17 cellular contexts compared by ENCODE assay signal in genomic region chr12:48927261-48927660, GRCh38. TPM values are rescaled to one million over a fixed set of nuclear protein-coding genes. Genes with fewer than 3 reads are reported as not detected.
DNase-seq lines count a peak whose midpoint lies in the region; ATAC-seq and TF ChIP-seq lines count a peak whose summit lies in the region.
"Had no signal": no experiment of that assay in that cellular context is flagged by ENCODE, and none has a peak within 500 bp of the region (broad histone marks: within the 10 kb centered on the region; RNA-seq: fewer than 3 reads in every experiment).

No MANE protein-coding gene starts in this region.

- 33% methylated on average over 2 of the region's 2 CpGs for WGBS in smooth muscle cell (ENCODE audit: low lambda C conversion rate)

- peaks cover 22% of the 10 kb centered on the region for H3K36me3 Mint-ChIP-seq in activated CD8-positive, alpha-beta memory T cell treated with anti-CD3 and anti-CD28 coated beads, Interleukin-2, amount 10 ng/mL, durations not matched to agents 7 days and 5 days
- H3K36me3 Mint-ChIP-seq in activated B cell treated with CpG ODN at 0.5 μM for 24 hours (ENCODE audit: low read depth): peaks cover 37% of the 10 kb centered on the region
- H3K36me3 Mint-ChIP-seq in endothelial cell (ENCODE audit: low read depth, unreplicated experiment): peaks cover 38% of the 10 kb centered on the region

- H3K9me3 ChIP-seq in smooth muscle cell (replicated peaks; ENCODE audit: low read depth): no peaks in the 10 kb centered on the region

- no peaks in the 10 kb centered on the region for H3K79me2 ChIP-seq in smooth muscle cell (ENCODE audit: low read depth)

- CTCF ChIA-PET in activated CD8-positive, alpha-beta memory T cell treated with anti-CD3 and anti-CD28 coated beads, Interleukin-2, amount 10 ng/mL, durations not matched to agents 7 days and 5 days (lab: Charles Lee): interaction anchor here (0.7 to 7.6 kb wide), 7 partner anchors 9 to 643 kb away, joined by 3 to 65 read pairs (median 4); partner anchors contain the start of gene WNT1
- CTCF ChIA-PET in activated B cell treated with CpG ODN at 0.5 μM for 24 hours (lab: Charles Lee): interaction anchor here (1.2 to 10.6 kb wide), 2 partner anchors 9 to 51 kb away, joined by 4 to 74 read pairs; partner anchors contain the start of gene WNT1

- no peaks in the 10 kb centered on the region for H3K4me1 ChIP-seq in smooth muscle cell (ENCODE audit: low read depth)

- ATAC-seq in activated CD8-positive, alpha-beta memory T cell treated with anti-CD3 and anti-CD28 coated beads, Interleukin-2, amount 10 ng/mL, durations not matched to agents 7 days and 5 days: no peak
- no peak for ATAC-seq in activated B cell treated with CpG ODN at 0.5 μM for 24 hours (ENCODE audit: low read depth)
- ATAC-seq in HG02642 (IDR thresholded peaks at IDR 0.05; ENCODE audit: poor library complexity, unreplicated experiment): no peak
- ATAC-seq: GM23338, HepG2, left ventricle myocardium superior had no signal

- no peak overlapping the region for H3K9ac ChIP-seq in smooth muscle cell (ENCODE audit: low read depth)

- H3K27ac Mint-ChIP-seq in activated CD8-positive, alpha-beta memory T cell treated with anti-CD3 and anti-CD28 coated beads, Interleukin-2, amount 10 ng/mL, durations not matched to agents 7 days and 5 days: peak overlapping the region; percentile 56
- H3K27ac Mint-ChIP-seq in activated B cell treated with CpG ODN at 0.5 μM for 24 hours (no peak overlapping the region), endothelial cell (ENCODE audit: unreplicated experiment) (peak overlapping the region; percentile 58)
- H3K27ac Mint-ChIP-seq: GM23338 had no signal

- no peak for DNase-seq in activated CD8-positive, alpha-beta memory T cell treated with anti-CD3 and anti-CD28 coated beads, Interleukin-2, amount 10 ng/mL, durations not matched to agents 7 days and 5 days
- DNase-seq in activated CD8-positive, alpha-beta memory T cell treated with anti-CD3 and anti-CD28 coated beads, Interleukin-2, amount 50 U/mL, for 48 hours: no peak
- DNase-seq in activated B cell treated with CpG ODN at 0.5 μM for 24 hours (no peak), endothelial cell (ENCODE audit: low spot score) (no peak), smooth muscle cell (lab: John Stamatoyannopoulos, UW; ENCODE audit: unreplicated experiment) (no peak), SIG-M5 treated with dmso at 0.1 percent for 504 hours (lab: John Stamatoyannopoulos, UW; ENCODE audit: unreplicated experiment) (no peak), NCI-H82 (lab: John Stamatoyannopoulos, UW) (no peak)
- DNase-seq: DMS 273 treated with DMSO at 0.1 percent for 48 hours, dorsolateral prefrontal cortex, foreskin fibroblast, left ventricle myocardium superior had no signal

- H3K4me2 ChIP-seq in smooth muscle cell: peak overlapping the region; percentile 5
- H3K4me2 ChIP-seq: GM23338 had no signal

- H3K9me3 Mint-ChIP-seq in activated CD8-positive, alpha-beta memory T cell treated with anti-CD3 and anti-CD28 coated beads, Interleukin-2, amount 10 ng/mL, durations not matched to agents 7 days and 5 days (ENCODE audit: low read depth): no peaks in the 10 kb centered on the region
- no peaks in the 10 kb centered on the region for H3K9me3 Mint-ChIP-seq in activated B cell treated with CpG ODN at 0.5 μM for 24 hours
- no peaks in the 10 kb centered on the region for H3K9me3 Mint-ChIP-seq in endothelial cell (ENCODE audit: unreplicated experiment)
- H3K9me3 Mint-ChIP-seq: GM23338 had no signal

- no peak overlapping the region for H2AFZ ChIP-seq in smooth muscle cell (ENCODE audit: low read depth)
- H2AFZ ChIP-seq: GM23338 had no signal

- H3K36me3 ChIP-seq in smooth muscle cell (ENCODE audit: low read depth): peaks cover 7% of the 10 kb centered on the region

- TF ChIP-seq CTCF in activated B cell treated with CpG ODN at 0.5 μM for 24 hours (IDR thresholded peaks at IDR 0.05) (no peak), endothelial cell (IDR thresholded peaks at IDR 0.05; ENCODE audit: unreplicated experiment) (no peak), smooth muscle cell (IDR thresholded peaks at IDR 0.05; ENCODE audit: borderline replicate concordance, insufficient read depth, poor library complexity, severe bottlenecking) (no peak)

- H3K4me1 Mint-ChIP-seq in activated CD8-positive, alpha-beta memory T cell treated with anti-CD3 and anti-CD28 coated beads, Interleukin-2, amount 10 ng/mL, durations not matched to agents 7 days and 5 days: peaks cover 38% of the 10 kb centered on the region
- H3K4me1 Mint-ChIP-seq in activated B cell treated with CpG ODN at 0.5 μM for 24 hours (peaks cover 27% of the 10 kb centered on the region), endothelial cell (ENCODE audit: unreplicated experiment) (peaks cover 8% of the 10 kb centered on the region)

- no peak overlapping the region for H3K27ac ChIP-seq in smooth muscle cell (ENCODE audit: low read depth)
- H3K27ac ChIP-seq: dorsolateral prefrontal cortex had no signal

- no peaks in the 10 kb centered on the region for H3K27me3 ChIP-seq in smooth muscle cell (ENCODE audit: low read depth)
- H3K27me3 ChIP-seq: dorsolateral prefrontal cortex had no signal

- peaks cover 13% of the 10 kb centered on the region for H4K20me1 ChIP-seq in smooth muscle cell (ENCODE audit: low read depth)

- intact Hi-C loops in activated B cell treated with CpG ODN at 0.5 μM for 24 hours (cut with micrococcal nuclease): loop anchor here (10.0 kb wide), 1 partner anchor 308 kb away; no protein-coding TSS in a partner anchor

- H3F3A ChIP-seq in smooth muscle cell (ENCODE audit: low read depth): peaks cover 16% of the 10 kb centered on the region

- H3K4me3 Mint-ChIP-seq in activated CD8-positive, alpha-beta memory T cell treated with anti-CD3 and anti-CD28 coated beads, Interleukin-2, amount 10 ng/mL, durations not matched to agents 7 days and 5 days: no peak overlapping the region
- H3K4me3 Mint-ChIP-seq in activated B cell treated with CpG ODN at 0.5 μM for 24 hours (peak overlapping the region; percentile 1), endothelial cell (ENCODE audit: unreplicated experiment) (peak overlapping the region; percentile 56)
- H3K4me3 Mint-ChIP-seq: GM23338 had no signal

- H3K4me3 ChIP-seq in smooth muscle cell: no peak overlapping the region
- H3K4me3 ChIP-seq: dorsolateral prefrontal cortex, GM23338 had no signal

- POLR2A ChIA-PET in activated B cell treated with CpG ODN at 0.5 μM for 24 hours (lab: Charles Lee): interaction anchor here (0.7 kb wide), 1 partner anchor 91 kb away, joined by 4 read pairs; the partner anchor contains the start of gene PRKAG1

- no peaks in the 10 kb centered on the region for H3K27me3 Mint-ChIP-seq in activated CD8-positive, alpha-beta memory T cell treated with anti-CD3 and anti-CD28 coated beads, Interleukin-2, amount 10 ng/mL, durations not matched to agents 7 days and 5 days
- H3K27me3 Mint-ChIP-seq in activated B cell treated with CpG ODN at 0.5 μM for 24 hours: no peaks in the 10 kb centered on the region
- peaks cover 7% of the 10 kb centered on the region for H3K27me3 Mint-ChIP-seq in endothelial cell (ENCODE audit: unreplicated experiment)

RNA-seq across cellular contexts. Expression of gene FKBP11, which starts 2.0 kb away (rescaled TPM):
- 10 to 100 TPM; 78.5 to 88.8 TPM for total RNA-seq in activated CD8-positive, alpha-beta memory T cell treated with anti-CD3 and anti-CD28 coated beads, Interleukin-2, amount 10 ng/mL, durations not matched to agents 7 days and 5 days
- 22.9 and 26.1 TPM in 2 replicates for total RNA-seq in activated B cell treated with CpG ODN at 0.5 μM for 24 hours
- 16.0 TPM for total RNA-seq in endothelial cell (ENCODE audit: unreplicated experiment)
- total RNA-seq in smooth muscle cell: 36.1 and 55.7 TPM in 2 replicates
- polyA plus RNA-seq in smooth muscle cell: 190 and 217 TPM in 2 replicates

RNA-seq across cellular contexts. Expression of gene ARF3, which starts 30.0 kb away (rescaled TPM):
- total RNA-seq in activated CD8-positive, alpha-beta memory T cell treated with anti-CD3 and anti-CD28 coated beads, Interleukin-2, amount 10 ng/mL, durations not matched to agents 7 days and 5 days: 100 to 1,000 TPM in 1 of 2 experiments, 10 to 100 TPM in 1; 89.4 to 118 TPM
- 113 and 119 TPM in 2 replicates for total RNA-seq in activated B cell treated with CpG ODN at 0.5 μM for 24 hours
- total RNA-seq in endothelial cell (ENCODE audit: unreplicated experiment): 307 TPM
- 57.0 and 59.9 TPM in 2 replicates for total RNA-seq in smooth muscle cell
- polyA plus RNA-seq in smooth muscle cell: 53.3 and 67.7 TPM in 2 replicates

RNA-seq across cellular contexts. Expression of gene WNT10B, which starts 44.3 kb away (rescaled TPM):
- 1 to 10 TPM; 2.0 to 4.4 TPM for total RNA-seq in activated CD8-positive, alpha-beta memory T cell treated with anti-CD3 and anti-CD28 coated beads, Interleukin-2, amount 10 ng/mL, durations not matched to agents 7 days and 5 days
- total RNA-seq in activated B cell treated with CpG ODN at 0.5 μM for 24 hours: 0.22 TPM in 1 of 2 replicates, not detected in the other
- total RNA-seq in endothelial cell (ENCODE audit: unreplicated experiment): 0.33 TPM
- total RNA-seq in smooth muscle cell: 0.13 and 0.49 TPM in 2 replicates
- 0.14 and 1.2 TPM in 2 replicates for polyA plus RNA-seq in smooth muscle cell
- total RNA-seq: GM23338 had no signal
- polyA plus RNA-seq: GM23338 had no signal

RNA-seq across cellular contexts. Expression of gene WNT1, which starts 50.9 kb away (rescaled TPM):
- 1 to 10 TPM in 1 of 2 experiments, under 1 TPM in 1; 0.87 to 1.2 TPM for total RNA-seq in activated CD8-positive, alpha-beta memory T cell treated with anti-CD3 and anti-CD28 coated beads, Interleukin-2, amount 10 ng/mL, durations not matched to agents 7 days and 5 days
- total RNA-seq in activated B cell treated with CpG ODN at 0.5 μM for 24 hours: not detected in 2 replicates
- total RNA-seq in endothelial cell (ENCODE audit: unreplicated experiment): not detected
- not detected in 2 replicates for total RNA-seq in smooth muscle cell
- polyA plus RNA-seq in smooth muscle cell: not detected in 2 replicates
- total RNA-seq: A673, GM23338, HepG2, left ventricle myocardium superior, renal cortical epithelial cell, ureter had no signal
- polyA plus RNA-seq: GM23338, HepG2 had no signal
